Comparison of ENCODE assay signal across 13 cellular contexts in the genomic region with DNA sequence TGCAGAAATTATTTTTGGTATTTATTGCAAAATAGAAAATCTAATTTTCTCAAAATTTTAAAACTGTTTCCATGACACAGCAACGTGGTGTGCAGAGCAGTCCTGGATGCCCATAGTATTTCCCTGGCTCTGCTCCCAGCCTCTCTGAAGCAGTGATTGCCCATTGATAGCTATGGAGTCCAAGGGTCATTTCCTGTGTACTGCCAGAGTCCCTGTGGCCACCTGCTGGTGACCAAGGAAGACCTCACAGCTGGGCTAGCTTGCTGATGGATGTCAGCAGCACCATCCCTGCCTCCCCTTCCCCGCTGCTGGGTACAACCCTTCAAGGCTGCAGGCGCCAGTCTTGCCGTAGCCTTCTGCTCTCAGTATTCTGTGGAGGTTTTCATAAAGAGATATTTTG.
A peak's percentile ranks its signal among the peaks of the same experiment; 100 is the strongest.
DNase-seq lines count a peak whose midpoint lies in the region; ATAC-seq and TF ChIP-seq lines count a peak whose summit lies in the region.
"Had no signal": no experiment of that assay in that cellular context is flagged by ENCODE, and none has a peak within 500 bp of the region (broad histone marks: within the 10 kb centered on the region; RNA-seq: fewer than 3 reads in every experiment).

No MANE protein-coding gene starts in this region.

- H3K9me3 Mint-ChIP-seq in osteocyte (ENCODE audit: unreplicated experiment) (peaks cover 4% of the 10 kb centered on the region), T-cell (peaks cover 0 to 7% (median 3%) of the 10 kb centered on the region in 3 donors)

- no peaks in the 10 kb centered on the region for H3K27me3 ChIP-seq in colonic mucosa

- H3K36me3 Mint-ChIP-seq in osteocyte (ENCODE audit: unreplicated experiment) (no peaks in the 10 kb centered on the region), T-cell (no peaks in the 10 kb centered on the region)
- H3K36me3 Mint-ChIP-seq: activated naive CD8-positive, alpha-beta T cell; CD4-positive, CD25-positive, alpha-beta regulatory T cell had no signal

- POLR2A ChIA-PET in T-cell (lab: Charles Lee), result no interaction called here

- H3K36me3 ChIP-seq in colonic mucosa, result no peaks in the 10 kb centered on the region

- H3K27me3 Mint-ChIP-seq in osteocyte (ENCODE audit: unreplicated experiment), result no peaks in the 10 kb centered on the region
- peaks cover 4 to 12% of the 10 kb centered on the region in 2 donors for H3K27me3 Mint-ChIP-seq in T-cell
- H3K27me3 Mint-ChIP-seq: CD4-positive, CD25-positive, alpha-beta regulatory T cell had no signal

- intact Hi-C loops in colonic mucosa (cut with DNase I) (no loop called here), sciatic nerve (cut with DNase I) (no loop called here)

- no peak for ATAC-seq in T-cell (replicated peaks in 1 of 4)
- ATAC-seq in sciatic nerve, result no peak

- H3K4me3 ChIP-seq in colonic mucosa, result no peak overlapping the region

- H3K4me3 Mint-ChIP-seq in osteocyte (ENCODE audit: unreplicated experiment) (no peak overlapping the region), T-cell (no peak overlapping the region)
- H3K4me3 Mint-ChIP-seq: activated naive CD8-positive, alpha-beta T cell; CD4-positive, CD25-positive, alpha-beta regulatory T cell; HFFc6 had no signal

- no peaks in the 10 kb centered on the region for H3K4me1 ChIP-seq in colonic mucosa

- H3K9me3 ChIP-seq in colonic mucosa, result no peaks in the 10 kb centered on the region

- H3K4me1 Mint-ChIP-seq in osteocyte (ENCODE audit: unreplicated experiment), result peaks cover 27% of the 10 kb centered on the region
- no peaks in the 10 kb centered on the region for H3K4me1 Mint-ChIP-seq in T-cell
- H3K4me1 Mint-ChIP-seq: CD4-positive, CD25-positive, alpha-beta regulatory T cell had no signal

- H3K27ac Mint-ChIP-seq in osteocyte (ENCODE audit: unreplicated experiment) (peak overlapping the region; percentile 41), T-cell (no peak overlapping the region)
- H3K27ac Mint-ChIP-seq: activated naive CD8-positive, alpha-beta T cell; HFFc6 had no signal

- CTCF ChIA-PET in T-cell (lab: Charles Lee), result no interaction called here

- no peak overlapping the region for H3K27ac ChIP-seq in colonic mucosa

- peak; percentile 42 for TF ChIP-seq CTCF in colonic mucosa (IDR thresholded peaks at IDR 0.05)
- peak; percentile 36 for TF ChIP-seq CTCF in osteocyte (IDR thresholded peaks at IDR 0.05)

- DNase-seq in ELF-1 (ENCODE audit: low read depth, low spot score), result peak; percentile 35
- DNase-seq in NCI-H146 (lab: John Stamatoyannopoulos, UW), result peak; percentile 76
- DNase-seq in colonic mucosa, result peak; percentile 73
- DNase-seq in osteocyte (ENCODE audit: extremely low spot score, unreplicated experiment), result no peak
- no peak for DNase-seq in T-cell
- DNase-seq in sciatic nerve (ENCODE audit: low spot score), result no peak
- DNase-seq in activated gamma-delta T cell (lab: John Stamatoyannopoulos, UW), result no peak
- no peak for DNase-seq in foreskin melanocyte
- DNase-seq: activated CD8-positive, alpha-beta memory T cell treated with anti-CD3 and anti-CD28 coated beads for 24 hours; CD4-positive, CD25-positive, alpha-beta regulatory T cell; HFFc6; T-helper 2 cell had no signal

- H3K9ac ChIP-seq in colonic mucosa (ENCODE audit: low read depth in 2 of 2, low read length in 2 of 2), result no peak overlapping the region

Comparison
In these comparisons a context has a peak if more than half of its experiments do, and no peak if none do; other contexts are left out.
1. DNase-seq: peak in ELF-1 (single experiment), NCI-H146 (single experiment) and colonic mucosa (single experiment); none in osteocyte (single experiment), T-cell (0 of 34), sciatic nerve (single experiment), activated gamma-delta T cell (single experiment) and foreskin melanocyte (single experiment).